19 cellular contexts compared by ENCODE assay signal in genomic region chr14:30129795-30130194, GRCh38.
A peak's percentile ranks its signal among the peaks of the same experiment; 100 is the strongest.
DNase-seq lines count a peak whose midpoint lies in the region; ATAC-seq, FAIRE-seq and TF ChIP-seq lines count a peak whose summit lies in the region.
"Had no signal": no experiment of that assay in that cellular context is flagged by ENCODE, and none has a peak within 500 bp of the region (broad histone marks: within the 10 kb centered on the region; RNA-seq: fewer than 3 reads in every experiment).

No MANE protein-coding gene starts in this region.

- peak; percentile 36 for DNase-seq in AG10803 (ENCODE audit: low read depth)
- DNase-seq in HT1080 (ENCODE audit: low read depth): peak; percentile 10
- peak; percentile 11 for DNase-seq in astrocyte (ENCODE audit: low read depth)
- peak; percentile 23 for DNase-seq in fibroblast of the aortic adventitia (ENCODE audit: low read depth)
- DNase-seq in SIG-M5 treated with dmso at 0.1 percent for 504 hours (lab: John Stamatoyannopoulos, UW; ENCODE audit: unreplicated experiment): no peak
- DNase-seq in left ventricle myocardium superior: no peak
- DNase-seq in coronary artery (ENCODE audit: low spot score): no peak
- DNase-seq in hepatic stellate cell (ENCODE audit: low spot score): no peak
- DNase-seq: DMS79 treated with DMSO at 0.1 percent for 48 hours, GOT3, NCI-H146, NCI-H2107, SHP77 had no signal

- H3K36me3 ChIP-seq in astrocyte (ENCODE audit: insufficient read depth, low read length): no peaks in the 10 kb centered on the region

- no peak for FAIRE-seq in astrocyte (lab: Jason Lieb, UNC)
- FAIRE-seq: A204.1, G401.6, GM12891, GM19239 had no signal

- H3K4me1 Mint-ChIP-seq in astrocyte (ENCODE audit: low read depth, unreplicated experiment): no peaks in the 10 kb centered on the region
- H3K4me1 Mint-ChIP-seq: IgD-negative memory B cell had no signal

- no peak overlapping the region for H3K4me3 ChIP-seq in AG10803 (ENCODE audit: low read length)
- no peak overlapping the region for H3K4me3 ChIP-seq in astrocyte (ENCODE audit: insufficient read depth, low read depth, low read length)
- no peak overlapping the region for H3K4me3 ChIP-seq in fibroblast of the aortic adventitia (ENCODE audit: low read depth, low read length)
- H3K4me3 ChIP-seq in coronary artery: no peak overlapping the region

- no peaks in the 10 kb centered on the region for H3K79me2 ChIP-seq in astrocyte (ENCODE audit: insufficient read depth, low read length)

- H3K9ac ChIP-seq in astrocyte (ENCODE audit: low read length): no peak overlapping the region

- no peak for ATAC-seq in left ventricle myocardium superior
- ATAC-seq: Panc1 had no signal

- no peaks in the 10 kb centered on the region for H3K36me3 Mint-ChIP-seq in astrocyte (ENCODE audit: low read depth, unreplicated experiment)
- H3K36me3 Mint-ChIP-seq: IgD-negative memory B cell had no signal

- no peaks in the 10 kb centered on the region for H3K9me3 ChIP-seq in astrocyte (ENCODE audit: insufficient read depth, low read depth, low read length)

- no peaks in the 10 kb centered on the region for H3K4me1 ChIP-seq in astrocyte (ENCODE audit: insufficient read depth, low read length)

- TF ChIP-seq CTCF in AG10803 (conservative IDR thresholded peaks at IDR 0.05; ENCODE audit: low read length): no peak
- no peak for TF ChIP-seq CTCF in astrocyte (IDR thresholded peaks at IDR 0.05; ENCODE audit: insufficient read depth, low read depth, low read length)
- no peak for TF ChIP-seq CTCF in fibroblast of the aortic adventitia (IDR thresholded peaks at IDR 0.05; ENCODE audit: insufficient read depth, low read length)
- TF ChIP-seq CTCF in coronary artery (IDR thresholded peaks at IDR 0.05): no peak

- no peaks in the 10 kb centered on the region for H3K27me3 Mint-ChIP-seq in astrocyte (ENCODE audit: low read depth, unreplicated experiment)
- H3K27me3 Mint-ChIP-seq: IgD-negative memory B cell had no signal

- no peak overlapping the region for H3K4me2 ChIP-seq in astrocyte (ENCODE audit: low read length)

- H4K20me1 ChIP-seq in astrocyte (ENCODE audit: insufficient read depth, low read length): no peaks in the 10 kb centered on the region

- no peak overlapping the region for H3K27ac Mint-ChIP-seq in astrocyte (ENCODE audit: unreplicated experiment)
- H3K27ac Mint-ChIP-seq: IgD-negative memory B cell had no signal

- no peaks in the 10 kb centered on the region for H3K27me3 ChIP-seq in astrocyte (ENCODE audit: insufficient read depth, low read length)

- H3K27ac ChIP-seq in astrocyte (ENCODE audit: low read depth, low read length) (no peak overlapping the region), coronary artery (no peak overlapping the region)

- no peak overlapping the region for H2AFZ ChIP-seq in astrocyte (ENCODE audit: low read depth, low read length)

- H3K4me3 Mint-ChIP-seq in astrocyte (ENCODE audit: unreplicated experiment): no peak overlapping the region
- H3K4me3 Mint-ChIP-seq: IgD-negative memory B cell had no signal

- intact Hi-C loops in left ventricle myocardium superior (cut with micrococcal nuclease): no loop called here

- H3K9me3 Mint-ChIP-seq in astrocyte (ENCODE audit: unreplicated experiment): no peaks in the 10 kb centered on the region

Comparison
In these comparisons a context has a peak if more than half of its experiments do, and no peak if none do; other contexts are left out.
1. DNase-seq: peak in AG10803 (single experiment), HT1080 (single experiment), astrocyte (single experiment) and fibroblast of the aortic adventitia (single experiment); none in SIG-M5 treated with dmso at 0.1 percent for 504 hours (single experiment), left ventricle myocardium superior (single experiment), coronary artery (single experiment) and hepatic stellate cell (single experiment).